ENCODE assay signal across 8 cellular contexts in the genomic region with DNA sequence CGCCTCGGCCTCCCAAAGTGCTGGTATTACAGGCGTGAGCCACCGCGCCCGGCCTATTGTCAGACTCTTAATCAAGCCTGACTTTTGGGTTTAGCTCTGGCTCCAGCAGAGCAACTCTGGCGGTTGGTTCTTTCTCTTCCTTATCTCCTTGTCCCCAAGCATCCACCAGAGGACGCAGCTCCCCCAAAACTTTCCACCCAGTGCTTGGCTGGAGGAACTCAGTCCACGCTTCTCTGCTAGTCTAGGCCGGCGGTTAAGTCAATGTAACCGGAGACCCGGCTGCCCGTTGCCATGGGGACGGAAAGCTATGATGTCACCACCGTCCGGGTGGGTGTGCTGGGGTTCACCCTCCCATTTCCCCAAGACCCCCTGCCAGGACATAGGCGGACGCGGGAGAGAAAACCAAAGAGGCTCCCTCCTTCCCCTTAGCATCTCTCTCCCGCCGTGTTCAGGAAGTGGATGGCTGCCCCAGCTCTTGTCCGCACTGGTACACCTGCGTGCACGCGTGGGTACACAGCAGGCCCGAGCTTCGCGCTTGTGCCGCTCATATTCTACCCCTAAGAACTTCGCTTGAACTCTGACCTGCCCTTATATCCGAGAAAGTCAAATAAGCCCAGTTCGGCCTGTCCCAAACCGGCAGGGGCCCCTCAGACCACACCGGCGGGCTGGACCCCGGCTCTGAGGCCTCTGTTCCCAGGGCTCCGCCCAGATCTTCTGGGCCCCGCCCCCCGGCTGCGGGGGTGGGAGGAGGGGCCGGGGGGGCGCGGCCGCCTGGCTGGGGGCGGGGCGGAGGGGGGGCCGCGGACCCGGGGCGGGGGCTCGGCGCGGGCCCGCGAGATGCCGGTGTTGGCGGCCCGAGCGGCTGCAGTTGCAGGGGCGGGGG. TPM values are rescaled to one million over a fixed set of nuclear protein-coding genes. Genes with fewer than 3 reads are reported as not detected.
A peak's percentile ranks its signal among the peaks of the same experiment; 100 is the strongest.
DNase-seq lines count a peak whose midpoint lies in the region; ATAC-seq and TF ChIP-seq lines count a peak whose summit lies in the region.

A gene with protein sequence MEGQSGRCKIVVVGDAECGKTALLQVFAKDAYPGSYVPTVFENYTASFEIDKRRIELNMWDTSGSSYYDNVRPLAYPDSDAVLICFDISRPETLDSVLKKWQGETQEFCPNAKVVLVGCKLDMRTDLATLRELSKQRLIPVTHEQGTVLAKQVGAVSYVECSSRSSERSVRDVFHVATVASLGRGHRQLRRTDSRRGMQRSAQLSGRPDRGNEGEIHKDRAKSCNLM (plus strand): TSS at position 825 of the 883 bp plus-strand sequence. CDS start 117 bp downstream, outside the sequence.

- intact Hi-C loops in left ventricle myocardium inferior (cut with micrococcal nuclease): no loop called here
- intact Hi-C loops in tibial artery (cut with DNase I; ENCODE audit: low total_unique reads): no loop called here

- H3K27me3 Mint-ChIP-seq in T-helper 17 cell: no peaks in the 10 kb centered on the region

- ATAC-seq in GM19351 (IDR thresholded peaks at IDR 0.05; ENCODE audit: unreplicated experiment): peak; percentile 54
- peak; percentile 72 for ATAC-seq in T-helper 17 cell

- H3K27ac Mint-ChIP-seq in T-helper 17 cell: peak within 1 kb of the TSS; percentile 95

- DNase-seq in AG04449 (ENCODE audit: low read depth, low spot score) (peak; percentile 56), NCI-H1694 (lab: John Stamatoyannopoulos, UW) (peak; percentile 94), T-helper 17 cell (peak; percentile 63 to 75 (median 71)), amygdala (lab: John Stamatoyannopoulos, UW) (peak in 54 of 56 donors; percentile 26 to 92 (median 80)), left ventricle myocardium inferior (peak; percentile 83), pons (ENCODE audit: low spot score) (peak; percentile 96), tibial artery (peak; percentile 91 to 95)

- POLR2A ChIA-PET in AG04449 (lab: Yijun Ruan, JAX): interaction anchor here (0.6 to 1.9 kb wide), 8 partner anchors 18 to 291 kb away, joined by 3 to 14 read pairs (median 4); a partner anchor contains a TSS

- H3K4me1 ChIP-seq in left ventricle myocardium inferior (peaks cover 45% of the 10 kb centered on the region), tibial artery (peaks cover 0 to 35% (median 22%) of the 10 kb centered on the region in 4 donors)

- H3K36me3 ChIP-seq in left ventricle myocardium inferior: no peaks in the 10 kb centered on the region
- no peaks in the 10 kb centered on the region for H3K36me3 ChIP-seq in tibial artery

- peaks cover 27% of the 10 kb centered on the region for H3K4me1 Mint-ChIP-seq in T-helper 17 cell

- H3K4me3 Mint-ChIP-seq in T-helper 17 cell: peak within 1 kb of the TSS; percentile 92

- CTCF ChIA-PET in AG04449 (lab: Yijun Ruan, JAX): interaction anchor here (0.6 to 2.2 kb wide), 33 partner anchors 10 to 315 kb away, joined by 3 to 17 read pairs (median 5); a partner anchor contains a TSS

- H3K27ac ChIP-seq in left ventricle myocardium inferior (replicated peaks): peak within 1 kb of the TSS; percentile 68
- peak within 1 kb of the TSS; percentile 56 to 75 for H3K27ac ChIP-seq in tibial artery

- no peaks in the 10 kb centered on the region for H3K27me3 ChIP-seq in left ventricle myocardium inferior (ENCODE audit: low read depth)
- no peaks in the 10 kb centered on the region for H3K27me3 ChIP-seq in tibial artery

- no peaks in the 10 kb centered on the region for H3K9me3 ChIP-seq in T-helper 17 cell (ENCODE audit: control insufficient read depth, low read length, poor library complexity, severe bottlenecking)
- no peaks in the 10 kb centered on the region for H3K9me3 ChIP-seq in left ventricle myocardium inferior (replicated peaks)
- no peaks in the 10 kb centered on the region for H3K9me3 ChIP-seq in tibial artery

- H3K36me3 Mint-ChIP-seq in T-helper 17 cell (ENCODE audit: low read depth): no peaks in the 10 kb centered on the region

- H3K4me3 ChIP-seq in AG04449 (ENCODE audit: low read depth, low read length) (peak within 1 kb of the TSS; percentile 66), left ventricle myocardium inferior (peak within 1 kb of the TSS; percentile 70), tibial artery (peak within 1 kb of the TSS; percentile 53 to 56)

- TF ChIP-seq CTCF in AG04449 (IDR thresholded peaks at IDR 0.05; ENCODE audit: insufficient read depth, low read length, missing control alignments): peak; percentile 84
- peak; percentile 77 for TF ChIP-seq CTCF in left ventricle myocardium inferior (IDR thresholded peaks at IDR 0.05; ENCODE audit: borderline replicate concordance)
- peak; percentile 76 to 81 for TF ChIP-seq CTCF in tibial artery (IDR thresholded peaks at IDR 0.05)

RNA-seq across cellular contexts. Expression of the gene that starts here (rescaled TPM):
- total RNA-seq in T-helper 17 cell (1 to 10 TPM in 1 of 2 donors, under 1 TPM in 1; 0.12 to 1.1 TPM), left ventricle myocardium inferior (0.85 TPM)

Comparison
In these comparisons a context has a peak if more than half of its experiments do, and no peak if none do; other contexts are left out.
1. Peak in every context shown above with its lines: DNase-seq, ATAC-seq, H3K4me3 ChIP-seq and H3K27ac ChIP-seq.
2. Peak in DNase-seq, H3K4me3 ChIP-seq and H3K27ac ChIP-seq in left ventricle myocardium inferior; RNA of the gene not detected or under 1 TPM.